In the genomic region with DNA sequence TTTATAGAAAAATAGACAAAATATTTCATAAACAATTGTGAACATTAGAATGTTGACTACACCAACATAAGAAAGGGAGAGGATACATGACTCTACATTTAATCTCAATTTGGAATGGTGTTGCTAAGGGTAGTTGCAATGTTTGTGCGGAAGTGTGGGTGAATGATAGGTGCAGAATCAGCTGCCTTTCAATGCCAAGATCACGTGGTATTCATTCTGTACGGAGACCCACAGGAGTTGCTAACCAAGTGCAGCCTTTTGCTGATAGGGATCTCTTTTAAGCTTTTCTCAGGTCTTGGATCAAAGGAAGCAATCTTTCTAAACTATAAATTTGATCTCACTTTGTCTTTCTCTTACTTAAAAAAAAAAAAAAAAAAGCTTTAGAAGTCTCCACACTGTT, we compare ENCODE assay signal across 1 cellular context.
TF ChIP-seq lines count a peak whose summit lies in the region.

No MANE protein-coding gene starts in this region.

TF ChIP-seq in K562, 482 proteins besides CTCF, POLR2A, EP300 and RAD21:
- TF ChIP-seq, protein P1, sequence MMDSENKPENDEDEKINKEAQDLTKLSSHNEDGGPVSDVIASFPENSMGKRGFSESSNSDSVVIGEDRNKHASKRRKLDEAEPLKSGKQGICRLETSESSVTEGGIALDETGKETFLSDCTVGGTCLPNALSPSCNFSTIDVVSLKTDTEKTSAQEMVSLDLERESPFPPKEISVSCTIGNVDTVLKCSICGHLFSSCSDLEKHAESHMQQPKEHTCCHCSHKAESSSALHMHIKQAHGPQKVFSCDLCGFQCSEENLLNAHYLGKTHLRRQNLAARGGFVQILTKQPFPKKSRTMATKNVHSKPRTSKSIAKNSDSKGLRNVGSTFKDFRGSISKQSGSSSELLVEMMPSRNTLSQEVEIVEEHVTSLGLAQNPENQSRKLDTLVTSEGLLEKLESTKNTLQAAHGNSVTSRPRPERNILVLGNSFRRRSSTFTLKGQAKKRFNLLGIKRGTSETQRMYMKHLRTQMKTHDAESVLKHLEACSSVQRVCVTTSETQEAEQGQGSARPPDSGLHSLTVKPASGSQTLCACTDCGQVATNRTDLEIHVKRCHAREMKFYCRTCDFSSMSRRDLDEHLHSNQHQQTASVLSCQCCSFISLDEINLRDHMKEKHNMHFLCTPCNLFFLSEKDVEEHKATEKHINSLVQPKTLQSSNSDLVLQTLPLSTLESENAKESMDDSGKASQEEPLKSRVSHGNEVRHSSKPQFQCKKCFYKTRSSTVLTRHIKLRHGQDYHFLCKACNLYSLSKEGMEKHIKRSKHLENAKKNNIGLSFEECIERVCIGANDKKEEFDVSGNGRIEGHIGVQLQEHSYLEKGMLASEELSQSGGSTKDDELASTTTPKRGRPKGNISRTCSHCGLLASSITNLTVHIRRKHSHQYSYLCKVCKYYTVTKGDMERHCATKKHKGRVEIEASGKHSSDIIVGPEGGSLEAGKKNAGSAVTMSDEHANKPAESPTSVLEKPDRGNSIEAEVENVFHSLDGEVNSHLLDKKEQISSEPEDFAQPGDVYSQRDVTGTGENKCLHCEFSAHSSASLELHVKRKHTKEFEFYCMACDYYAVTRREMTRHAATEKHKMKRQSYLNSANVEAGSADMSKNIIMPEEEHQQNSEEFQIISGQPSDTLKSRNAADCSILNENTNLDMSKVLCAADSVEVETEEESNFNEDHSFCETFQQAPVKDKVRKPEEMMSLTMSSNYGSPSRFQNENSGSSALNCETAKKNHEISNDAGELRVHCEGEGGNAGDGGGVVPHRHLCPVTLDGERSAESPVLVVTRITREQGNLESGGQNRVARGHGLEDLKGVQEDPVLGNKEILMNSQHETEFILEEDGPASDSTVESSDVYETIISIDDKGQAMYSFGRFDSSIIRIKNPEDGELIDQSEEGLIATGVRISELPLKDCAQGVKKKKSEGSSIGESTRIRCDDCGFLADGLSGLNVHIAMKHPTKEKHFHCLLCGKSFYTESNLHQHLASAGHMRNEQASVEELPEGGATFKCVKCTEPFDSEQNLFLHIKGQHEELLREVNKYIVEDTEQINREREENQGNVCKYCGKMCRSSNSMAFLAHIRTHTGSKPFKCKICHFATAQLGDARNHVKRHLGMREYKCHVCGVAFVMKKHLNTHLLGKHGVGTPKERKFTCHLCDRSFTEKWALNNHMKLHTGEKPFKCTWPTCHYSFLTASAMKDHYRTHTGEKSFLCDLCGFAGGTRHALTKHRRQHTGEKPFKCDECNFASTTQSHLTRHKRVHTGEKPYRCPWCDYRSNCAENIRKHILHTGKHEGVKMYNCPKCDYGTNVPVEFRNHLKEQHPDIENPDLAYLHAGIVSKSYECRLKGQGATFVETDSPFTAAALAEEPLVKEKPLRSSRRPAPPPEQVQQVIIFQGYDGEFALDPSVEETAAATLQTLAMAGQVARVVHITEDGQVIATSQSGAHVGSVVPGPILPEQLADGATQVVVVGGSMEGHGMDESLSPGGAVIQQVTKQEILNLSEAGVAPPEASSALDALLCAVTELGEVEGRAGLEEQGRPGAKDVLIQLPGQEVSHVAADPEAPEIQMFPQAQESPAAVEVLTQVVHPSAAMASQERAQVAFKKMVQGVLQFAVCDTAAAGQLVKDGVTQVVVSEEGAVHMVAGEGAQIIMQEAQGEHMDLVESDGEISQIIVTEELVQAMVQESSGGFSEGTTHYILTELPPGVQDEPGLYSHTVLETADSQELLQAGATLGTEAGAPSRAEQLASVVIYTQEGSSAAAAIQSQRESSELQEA (IDR thresholded peaks at IDR 0.05; ENCODE audit: low read depth), result peak; percentile 73
- TF ChIP-seq TFE3 (CRISPR knock-in tag; IDR thresholded peaks at IDR 0.05), result peak; percentile 93
- peak; percentile 36; the same call in 1 of the 2 replicates for TF ChIP-seq CBFA2T2 (conservative IDR thresholded peaks at IDR 0.05)
- peak; percentile 82 for TF ChIP-seq RAD51 (IDR thresholded peaks at IDR 0.05; ENCODE audit: borderline replicate concordance, low read depth)
- no peak for TF ChIP-seq FOXO4 (CRISPR knock-in tag; IDR thresholded peaks at IDR 0.05)
- peak; percentile 67 for TF ChIP-seq USF2 (CRISPR knock-in tag; IDR thresholded peaks at IDR 0.05)
- TF ChIP-seq, protein P2, sequence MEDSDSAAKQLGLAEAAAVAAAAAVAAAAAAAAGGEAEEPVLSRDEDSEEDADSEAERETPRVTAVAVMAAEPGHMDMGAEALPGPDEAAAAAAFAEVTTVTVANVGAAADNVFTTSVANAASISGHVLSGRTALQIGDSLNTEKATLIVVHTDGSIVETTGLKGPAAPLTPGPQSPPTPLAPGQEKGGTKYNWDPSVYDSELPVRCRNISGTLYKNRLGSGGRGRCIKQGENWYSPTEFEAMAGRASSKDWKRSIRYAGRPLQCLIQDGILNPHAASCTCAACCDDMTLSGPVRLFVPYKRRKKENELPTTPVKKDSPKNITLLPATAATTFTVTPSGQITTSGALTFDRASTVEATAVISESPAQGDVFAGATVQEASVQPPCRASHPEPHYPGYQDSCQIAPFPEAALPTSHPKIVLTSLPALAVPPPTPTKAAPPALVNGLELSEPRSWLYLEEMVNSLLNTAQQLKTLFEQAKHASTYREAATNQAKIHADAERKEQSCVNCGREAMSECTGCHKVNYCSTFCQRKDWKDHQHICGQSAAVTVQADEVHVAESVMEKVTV (CRISPR knock-in tag; IDR thresholded peaks at IDR 0.05), result no peak
- no peak for TF ChIP-seq TBP (optimal IDR thresholded peaks at IDR 0.05; ENCODE audit: low read depth, low read length)
- peak; percentile 38; the same call in 1 of the 2 replicates for TF ChIP-seq TOE1 (IDR thresholded peaks at IDR 0.05; ENCODE audit: borderline replicate concordance)
- no peak for TF ChIP-seq TOE1 (CRISPR knock-in tag; IDR thresholded peaks at IDR 0.05; ENCODE audit: borderline replicate concordance, low read depth)
